Comparison of ENCODE assay signal across 16 cellular contexts in the genomic region with DNA sequence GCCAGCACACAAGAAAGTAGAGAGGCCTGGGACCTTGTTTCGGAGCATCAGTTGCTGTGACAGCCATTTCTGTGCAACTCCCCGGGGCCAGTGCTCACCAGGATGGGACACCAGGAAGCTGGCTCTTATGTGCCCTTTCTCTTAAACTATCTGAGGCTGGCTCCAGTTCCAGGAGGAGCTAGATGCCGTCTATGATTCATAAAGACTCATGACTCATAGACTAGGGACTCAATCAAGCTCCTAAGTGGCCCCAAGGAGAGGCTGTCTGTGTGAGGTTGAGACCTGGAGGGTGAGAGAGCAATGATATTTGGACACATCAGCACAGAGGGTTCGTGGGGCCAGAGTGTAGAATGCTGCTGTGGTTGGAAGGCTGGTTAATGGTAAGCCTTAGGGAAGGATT.
"Had no signal": no experiment of that assay in that cellular context is flagged by ENCODE, and none has a peak within 500 bp of the region (broad histone marks: within the 10 kb centered on the region; RNA-seq: fewer than 3 reads in every experiment).

No MANE protein-coding gene starts in this region.

- H3K27ac ChIP-seq: cardiac muscle cell, dorsolateral prefrontal cortex, gastroesophageal sphincter, pancreas, tibial artery had no signal

- DNase-seq: activated CD4-positive, alpha-beta T cell treated with anti-CD3 and anti-CD28 coated beads, Interleukin-2, amount 50 U/mL, for 1 hour; aorta; dorsolateral prefrontal cortex; endodermal cell; erythroblast; islet precursor cell; left ventricle myocardium superior; mesenchymal stem cell; naive thymus-derived CD8-positive, alpha-beta T cell; pancreas; stimulated activated CD4-positive, alpha-beta T cell treated with anti-CD3 and anti-CD28 coated beads, Interleukin-12 subunit alpha, Interleukin-12 subunit beta, amount 100 ng/mL, for 4 hours; stimulated activated CD4-positive, alpha-beta T cell treated with anti-CD3 and anti-CD28 coated beads, Interleukin-2, amount 100 ng/mL, for 24 hours; tibial artery had no signal

- H3K27me3 ChIP-seq: cardiac muscle cell, pancreas, tibial artery had no signal

- ATAC-seq: activated CD4-positive, CD25-positive, alpha-beta regulatory T cell treated with anti-CD3 and anti-CD28 coated beads, Interleukin-2, amount 50 U/mL, for 24 hours; left ventricle myocardium superior; pancreas had no signal

- H3K9me3 ChIP-seq: gastroesophageal sphincter, pancreas, tibial artery had no signal

- H3K4me1 ChIP-seq: gastroesophageal sphincter, pancreas, tibial artery had no signal

- H3K4me3 ChIP-seq: cardiac muscle cell, dorsolateral prefrontal cortex, gastroesophageal sphincter, pancreas, tibial artery had no signal

- H3K36me3 ChIP-seq: cardiac muscle cell, gastroesophageal sphincter, pancreas, tibial artery had no signal
